Comparison of ENCODE assay signal across 19 cellular contexts in genomic region chr12:125315771-125316170, GRCh38.
"Had no signal": no experiment of that assay in that cellular context is flagged by ENCODE, and none has a peak within 500 bp of the region (broad histone marks: within the 10 kb centered on the region; RNA-seq: fewer than 3 reads in every experiment).

No MANE protein-coding gene starts in this region.

- DNase-seq: cerebellar nuclear complex; colonic mucosa; dermis blood vessel endothelial cell; dorsolateral prefrontal cortex; effector CD4-positive, alpha-beta T cell; effector memory CD4-positive, alpha-beta T cell; foreskin keratinocyte; heart right ventricle; hippocampal formation; kidney; kidney glomerular epithelial cell; left colon; left lung; left ventricle myocardium superior; lower lobe of right lung; mesenchymal stem cell; mucosa of descending colon had no signal

- H3K4me1 ChIP-seq: colonic mucosa, esophagus muscularis mucosa, foreskin keratinocyte, gastroesophageal sphincter, heart right ventricle, left lung, lower lobe of right lung had no signal

- H3K4me3 ChIP-seq: colonic mucosa, dorsolateral prefrontal cortex, esophagus muscularis mucosa, gastroesophageal sphincter, heart right ventricle, left lung, lower lobe of right lung, mucosa of descending colon had no signal

- H3K27ac ChIP-seq: colonic mucosa, dorsolateral prefrontal cortex, esophagus muscularis mucosa, foreskin keratinocyte, gastroesophageal sphincter, heart right ventricle, left lung, lower lobe of right lung had no signal

- H3K36me3 ChIP-seq: colonic mucosa, esophagus muscularis mucosa, gastroesophageal sphincter, heart right ventricle, left lung, lower lobe of right lung had no signal

- H3K27me3 ChIP-seq: colonic mucosa, foreskin keratinocyte had no signal

- H3K9me3 ChIP-seq: colonic mucosa, esophagus muscularis mucosa, gastroesophageal sphincter, left lung, lower lobe of right lung, mucosa of descending colon had no signal
